ENCODE assay signal across 9 cellular contexts in genomic region chr20:57618091-57618765, GRCh38. TPM values are rescaled to one million over a fixed set of nuclear protein-coding genes. Genes with fewer than 3 reads are reported as not detected.
DNase-seq lines count a peak whose midpoint lies in the region; ATAC-seq lines count a peak whose summit lies in the region.
"Had no signal": no experiment of that assay in that cellular context is flagged by ENCODE, and none has a peak within 500 bp of the region (broad histone marks: within the 10 kb centered on the region; RNA-seq: fewer than 3 reads in every experiment).

No MANE protein-coding gene starts in this region.

- H3K27ac Mint-ChIP-seq in activated T-helper 2 cell treated with anti-CD3 and anti-CD28 coated beads, Interferon-gamma antibody, Interleukin-2, Interleukin-4, amounts not matched to agents 10 μg/mL and 5 μg/mL and 100 μg/mL, durations not matched to agents 14 hours and 24 hours and 36 hours = peak overlapping the region; percentile 91

- no peaks in the 10 kb centered on the region for H3K9me3 Mint-ChIP-seq in activated T-helper 2 cell treated with anti-CD3 and anti-CD28 coated beads, Interferon-gamma antibody, Interleukin-2, Interleukin-4, amounts not matched to agents 10 μg/mL and 5 μg/mL and 100 μg/mL, durations not matched to agents 14 hours and 24 hours and 36 hours

- peak; percentile 56 for DNase-seq in Daoy (ENCODE audit: low read depth)
- DNase-seq in LoVo (ENCODE audit: low spot score) = peak; percentile 86
- DNase-seq in activated T-helper 2 cell treated with anti-CD3 and anti-CD28 coated beads, Interferon-gamma antibody, Interleukin-2, Interleukin-4, amounts not matched to agents 10 μg/mL and 5 μg/mL and 100 μg/mL, durations not matched to agents 14 hours and 24 hours and 36 hours (ENCODE audit: low spot score) = peak; percentile 8
- DNase-seq in NCI-H2227 treated with DMSO at 0.1 percent for 48 hours (lab: John Stamatoyannopoulos, UW) = no peak
- no peak for DNase-seq in NCI-H345 (lab: John Stamatoyannopoulos, UW)
- DNase-seq: glutamatergic neuron had no signal

- H3K36me3 ChIP-seq in mucosa of rectum (ENCODE audit: control insufficient read depth in 2 of 2, insufficient read depth in 2 of 2, low read length in 2 of 2) = peaks cover 0 to 5% of the 10 kb centered on the region in 2 donors

- H3K4me1 Mint-ChIP-seq in activated T-helper 2 cell treated with anti-CD3 and anti-CD28 coated beads, Interferon-gamma antibody, Interleukin-2, Interleukin-4, amounts not matched to agents 10 μg/mL and 5 μg/mL and 100 μg/mL, durations not matched to agents 14 hours and 24 hours and 36 hours (ENCODE audit: low read depth) = peaks cover 47% of the 10 kb centered on the region

- peaks cover 27 to 30% of the 10 kb centered on the region in 2 donors for H3K4me1 ChIP-seq in mucosa of rectum (ENCODE audit: control insufficient read depth in 2 of 2, insufficient read depth in 2 of 2, low read length in 2 of 2)

- H3K27me3 Mint-ChIP-seq in activated T-helper 2 cell treated with anti-CD3 and anti-CD28 coated beads, Interferon-gamma antibody, Interleukin-2, Interleukin-4, amounts not matched to agents 10 μg/mL and 5 μg/mL and 100 μg/mL, durations not matched to agents 14 hours and 24 hours and 36 hours (ENCODE audit: low read depth) = peaks cover 13% of the 10 kb centered on the region

- H3K4me3 ChIP-seq in mucosa of rectum (ENCODE audit: low read length in 2 of 2) = peak overlapping the region in 1 of 2 donors; percentile 73

- H3K27ac ChIP-seq in mucosa of rectum (ENCODE audit: low read depth in 2 of 2, low read length in 2 of 2) = peak overlapping the region; percentile 55 to 76

- ATAC-seq in HG03469 (IDR thresholded peaks at IDR 0.05; ENCODE audit: unreplicated experiment) (no peak), HG03045 (IDR thresholded peaks at IDR 0.05; ENCODE audit: unreplicated experiment) (no peak)

- H3K9ac ChIP-seq in mucosa of rectum (ENCODE audit: low read depth in 1 of 2, low read length in 2 of 2) = peak overlapping the region in 1 of 2 donors; percentile 20

- no peaks in the 10 kb centered on the region for H3K27me3 ChIP-seq in mucosa of rectum (ENCODE audit: control insufficient read depth in 2 of 2, insufficient read depth in 2 of 2, low read length in 2 of 2)

- peak overlapping the region; percentile 65 for H3K4me3 Mint-ChIP-seq in activated T-helper 2 cell treated with anti-CD3 and anti-CD28 coated beads, Interferon-gamma antibody, Interleukin-2, Interleukin-4, amounts not matched to agents 10 μg/mL and 5 μg/mL and 100 μg/mL, durations not matched to agents 14 hours and 24 hours and 36 hours (ENCODE audit: low read depth)

- no peaks in the 10 kb centered on the region for H3K9me3 ChIP-seq in mucosa of rectum (ENCODE audit: control insufficient read depth in 2 of 2, low read length in 2 of 2)

- peaks cover 4% of the 10 kb centered on the region for H3K36me3 Mint-ChIP-seq in activated T-helper 2 cell treated with anti-CD3 and anti-CD28 coated beads, Interferon-gamma antibody, Interleukin-2, Interleukin-4, amounts not matched to agents 10 μg/mL and 5 μg/mL and 100 μg/mL, durations not matched to agents 14 hours and 24 hours and 36 hours (ENCODE audit: low read depth)

- intact Hi-C loops in activated T-helper 2 cell treated with anti-CD3 and anti-CD28 coated beads, Interferon-gamma antibody, Interleukin-2, Interleukin-4, amounts not matched to agents 10 μg/mL and 5 μg/mL and 100 μg/mL, durations not matched to agents 14 hours and 24 hours and 36 hours (cut with micrococcal nuclease) = loop anchor here (2.0 to 5.0 kb wide), 2 partner anchors 21 to 226 kb away; partner anchors contain the start of gene RBM38

RNA-seq across cellular contexts. Expression of gene ZBP1, which starts 2.0 kb away (rescaled TPM):
- 0.11 TPM in 1 of 2 replicates, not detected in the other for total RNA-seq in Daoy (2014; rRNA removed; shearing (Covaris generic))
- total RNA-seq in activated T-helper 2 cell treated with anti-CD3 and anti-CD28 coated beads, Interferon-gamma antibody, Interleukin-2, Interleukin-4, amounts not matched to agents 10 μg/mL and 5 μg/mL and 100 μg/mL, durations not matched to agents 14 hours and 24 hours and 36 hours = 0.32 and 0.62 TPM in 2 replicates

RNA-seq across cellular contexts. Expression of gene PCK1, which starts 57.3 kb away (rescaled TPM):
- not detected in 2 replicates for total RNA-seq in Daoy (2014; rRNA removed; shearing (Covaris generic))
- total RNA-seq in activated T-helper 2 cell treated with anti-CD3 and anti-CD28 coated beads, Interferon-gamma antibody, Interleukin-2, Interleukin-4, amounts not matched to agents 10 μg/mL and 5 μg/mL and 100 μg/mL, durations not matched to agents 14 hours and 24 hours and 36 hours = not detected in 2 replicates

Comparison
In these comparisons a context has a peak if more than half of its experiments do, and no peak if none do; other contexts are left out.
1. DNase-seq: peak in Daoy (single experiment), LoVo (single experiment) and activated T-helper 2 cell treated with anti-CD3 and anti-CD28 coated beads, Interferon-gamma antibody, Interleukin-2, Interleukin-4, amounts not matched to agents 10 μg/mL and 5 μg/mL and 100 μg/mL, durations not matched to agents 14 hours and 24 hours and 36 hours (single experiment); none in NCI-H2227 treated with DMSO at 0.1 percent for 48 hours (single experiment) and NCI-H345 (single experiment).